ENCODE assay signal across 22 cellular contexts in genomic region chr1:19863804-19864203, GRCh38. TPM values are rescaled to one million over a fixed set of nuclear protein-coding genes. Genes with fewer than 3 reads are reported as not detected.
DNase-seq lines count a peak whose midpoint lies in the region; ATAC-seq and TF ChIP-seq lines count a peak whose summit lies in the region.
"Had no signal": no experiment of that assay in that cellular context is flagged by ENCODE, and none has a peak within 500 bp of the region (broad histone marks: within the 10 kb centered on the region; RNA-seq: fewer than 3 reads in every experiment).

No MANE protein-coding gene starts in this region.

- peak; percentile 56 for DNase-seq in HCEC 1CT
- DNase-seq in amniotic epithelial cell (ENCODE audit: low read depth) = peak; percentile 98
- DNase-seq in fibroblast of villous mesenchyme (ENCODE audit: low read depth) = peak; percentile 94
- DNase-seq in uterus = no peak
- no peak for DNase-seq in NCI-H1417 (lab: John Stamatoyannopoulos, UW)
- DNase-seq: activated naive CD4-positive, alpha-beta T cell; CD4-positive, alpha-beta memory T cell; effector CD4-positive, alpha-beta T cell; mesendoderm; MV-4-11; NCI-H82; right cardiac atrium; stimulated activated CD4-positive, alpha-beta T cell treated with anti-CD3 and anti-CD28 coated beads, Interleukin-4, amount 100 ng/mL, for 1 hour; stimulated activated CD8-positive, alpha-beta memory T cell treated with anti-CD3 and anti-CD28 coated beads, Interleukin-4, amount 100 ng/mL, for 48 hours; T-helper 1 cell had no signal

- peak overlapping the region; percentile 75 to 92 for H3K27ac ChIP-seq in uterus
- H3K27ac ChIP-seq: gastroesophageal sphincter had no signal

- TF ChIP-seq POLR2A in uterus (IDR thresholded peaks at IDR 0.05) = no peak

- no peaks in the 10 kb centered on the region for H3K9me3 ChIP-seq in uterus

- ATAC-seq in GM18858 (IDR thresholded peaks at IDR 0.05; ENCODE audit: unreplicated experiment) (no peak), GM18517 (IDR thresholded peaks at IDR 0.05; ENCODE audit: unreplicated experiment) (no peak)
- ATAC-seq: activated CD4-positive, CD25-positive, alpha-beta regulatory T cell treated with anti-CD3 and anti-CD28 coated beads, Interleukin-2, amount 50 U/mL, for 24 hours; gastroesophageal sphincter; right cardiac atrium had no signal

- H3K27me3 ChIP-seq in uterus = no peaks in the 10 kb centered on the region

- no peaks in the 10 kb centered on the region for H3K36me3 ChIP-seq in uterus
- H3K36me3 ChIP-seq: gastroesophageal sphincter had no signal

- intact Hi-C loops in uterus (cut with DNase I; ENCODE audit: low total_unique reads) = no loop called here

- H3K4me3 ChIP-seq in fibroblast of villous mesenchyme (ENCODE audit: low read depth, low read length) (no peak overlapping the region), uterus (no peak overlapping the region)
- H3K4me3 ChIP-seq: gastroesophageal sphincter had no signal

- TF ChIP-seq CTCF in fibroblast of villous mesenchyme (IDR thresholded peaks at IDR 0.05; ENCODE audit: insufficient read depth, low read depth, low read length) (no peak), uterus (IDR thresholded peaks at IDR 0.05) (no peak)

- H3K4me1 ChIP-seq in uterus = no peaks in the 10 kb centered on the region
- H3K4me1 ChIP-seq: gastroesophageal sphincter had no signal

RNA-seq across cellular contexts. Expression of gene OTUD3, which starts 18.4 kb away (rescaled TPM):
- 3.5 and 13.4 TPM in 2 replicates for total RNA-seq in fibroblast of villous mesenchyme
- total RNA-seq in uterus = 10 to 100 TPM in 2 of 4 donors, 1 to 10 TPM in 2; 2.6 to 20.8 (median 10.7) TPM

RNA-seq across cellular contexts. Expression of gene RNF186, which starts 48.7 kb away (rescaled TPM):
- total RNA-seq in fibroblast of villous mesenchyme (not detected in 2 replicates), uterus (under 1 TPM in 1 of 4 donors, not detected in 3; 0.29 TPM)
- total RNA-seq: CD4-positive, alpha-beta memory T cell; gastroesophageal sphincter; H1; right cardiac atrium; RPMI7951; temporal lobe had no signal

RNA-seq across cellular contexts. Expression of gene PLA2G2E, which starts 59.6 kb away (rescaled TPM):
- total RNA-seq in fibroblast of villous mesenchyme (not detected in 2 replicates), uterus (not detected)
- total RNA-seq: CD4-positive, alpha-beta memory T cell; gastroesophageal sphincter; H1; right cardiac atrium; RPMI7951; temporal lobe had no signal

Comparison
In these comparisons a context has a peak if more than half of its experiments do, and no peak if none do; other contexts are left out.
1. DNase-seq: peak in HCEC 1CT (single experiment), amniotic epithelial cell (single experiment) and fibroblast of villous mesenchyme (single experiment); none in uterus (0 of 2) and NCI-H1417 (0 of 3).